In genomic region chr10:89327803-89328441, GRCh38 we compare ENCODE assay signal across 1 cellular context.
TF ChIP-seq lines count a peak whose summit lies in the region.

Gene IFIT3, plus strand, starts transcription at chr10:89327997. Its CDS starts 77 bp downstream, at chr10:89328074.

TF ChIP-seq in HEK293, 187 proteins besides CTCF, POLR2A, EP300 and RAD21 (continued from another document and continues in another):
- TF ChIP-seq ZNF398 (tag by site-specific recombination; IDR thresholded peaks at IDR 0.05) (no peak), ZNF121 (tag by site-specific recombination; IDR thresholded peaks at IDR 0.05) (no peak), ZNF768 (tag by site-specific recombination; IDR thresholded peaks at IDR 0.05) (no peak), PRDM10 (tag by site-specific recombination; IDR thresholded peaks at IDR 0.05) (peak; percentile 49; the same call in 1 of the 2 replicates), ZNF416 (tag by site-specific recombination; IDR thresholded peaks at IDR 0.05) (no peak), ZNF660 (tag by site-specific recombination; IDR thresholded peaks at IDR 0.05) (peak; percentile 21; the same call in 1 of the 2 replicates), ZNF146 (tag by site-specific recombination; IDR thresholded peaks at IDR 0.05) (no peak), ZNF24 (tag by site-specific recombination; IDR thresholded peaks at IDR 0.05) (no peak), ZNF37A (tag by site-specific recombination; IDR thresholded peaks at IDR 0.05) (no peak), ZNF366 (tag by site-specific recombination; conservative IDR thresholded peaks at IDR 0.05) (0 out of 2 replicates have a peak, but pooled peaks have one; percentile 16), ZNF670 (tag by site-specific recombination; IDR thresholded peaks at IDR 0.05; ENCODE audit: low read depth) (no peak), ZNF354C (tag by site-specific recombination; IDR thresholded peaks at IDR 0.05; ENCODE audit: borderline replicate concordance, low read depth) (no peak), ZNF76 (tag by site-specific recombination; IDR thresholded peaks at IDR 0.05; ENCODE audit: borderline replicate concordance, low read depth) (no peak), FEZF1 (tag by site-specific recombination; IDR thresholded peaks at IDR 0.05) (no peak; the same call in 1 of the 2 replicates), SP3 (tag by site-specific recombination; IDR thresholded peaks at IDR 0.05) (no peak), REPIN1 (tag by site-specific recombination; IDR thresholded peaks at IDR 0.05; ENCODE audit: low read depth) (no peak), OSR2 (tag by site-specific recombination; IDR thresholded peaks at IDR 0.05) (no peak), ZNF473 (tag by site-specific recombination; IDR thresholded peaks at IDR 0.05) (no peak), PATZ1 (tag by site-specific recombination; IDR thresholded peaks at IDR 0.05) (peak; percentile 90), ZNF629 (tag by site-specific recombination; IDR thresholded peaks at IDR 0.05) (no peak), ZNF621 (tag by site-specific recombination; IDR thresholded peaks at IDR 0.05) (no peak), BCL6B (tag by site-specific recombination; IDR thresholded peaks at IDR 0.05) (no peak), PRDM6 (tag by site-specific recombination; IDR thresholded peaks at IDR 0.05) (no peak), KLF16 (tag by site-specific recombination; IDR thresholded peaks at IDR 0.05) (no peak), ZNF350 (tag by site-specific recombination; IDR thresholded peaks at IDR 0.05) (no peak), GLIS2 (tag by site-specific recombination; IDR thresholded peaks at IDR 0.05) (peak; percentile 44; the same call in 1 of the 2 replicates), ZNF211 (tag by site-specific recombination; IDR thresholded peaks at IDR 0.05; ENCODE audit: low read depth) (no peak), ZSCAN5A (tag by site-specific recombination; IDR thresholded peaks at IDR 0.05) (no peak), WT1 (tag by site-specific recombination; IDR thresholded peaks at IDR 0.05) (no peak)
- TF ChIP-seq, protein P1, sequence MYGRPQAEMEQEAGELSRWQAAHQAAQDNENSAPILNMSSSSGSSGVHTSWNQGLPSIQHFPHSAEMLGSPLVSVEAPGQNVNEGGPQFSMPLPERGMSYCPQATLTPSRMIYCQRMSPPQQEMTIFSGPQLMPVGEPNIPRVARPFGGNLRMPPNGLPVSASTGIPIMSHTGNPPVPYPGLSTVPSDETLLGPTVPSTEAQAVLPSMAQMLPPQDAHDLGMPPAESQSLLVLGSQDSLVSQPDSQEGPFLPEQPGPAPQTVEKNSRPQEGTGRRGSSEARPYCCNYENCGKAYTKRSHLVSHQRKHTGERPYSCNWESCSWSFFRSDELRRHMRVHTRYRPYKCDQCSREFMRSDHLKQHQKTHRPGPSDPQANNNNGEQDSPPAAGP (tag by site-specific recombination; IDR thresholded peaks at IDR 0.05): no peak
- TF ChIP-seq, protein P2, sequence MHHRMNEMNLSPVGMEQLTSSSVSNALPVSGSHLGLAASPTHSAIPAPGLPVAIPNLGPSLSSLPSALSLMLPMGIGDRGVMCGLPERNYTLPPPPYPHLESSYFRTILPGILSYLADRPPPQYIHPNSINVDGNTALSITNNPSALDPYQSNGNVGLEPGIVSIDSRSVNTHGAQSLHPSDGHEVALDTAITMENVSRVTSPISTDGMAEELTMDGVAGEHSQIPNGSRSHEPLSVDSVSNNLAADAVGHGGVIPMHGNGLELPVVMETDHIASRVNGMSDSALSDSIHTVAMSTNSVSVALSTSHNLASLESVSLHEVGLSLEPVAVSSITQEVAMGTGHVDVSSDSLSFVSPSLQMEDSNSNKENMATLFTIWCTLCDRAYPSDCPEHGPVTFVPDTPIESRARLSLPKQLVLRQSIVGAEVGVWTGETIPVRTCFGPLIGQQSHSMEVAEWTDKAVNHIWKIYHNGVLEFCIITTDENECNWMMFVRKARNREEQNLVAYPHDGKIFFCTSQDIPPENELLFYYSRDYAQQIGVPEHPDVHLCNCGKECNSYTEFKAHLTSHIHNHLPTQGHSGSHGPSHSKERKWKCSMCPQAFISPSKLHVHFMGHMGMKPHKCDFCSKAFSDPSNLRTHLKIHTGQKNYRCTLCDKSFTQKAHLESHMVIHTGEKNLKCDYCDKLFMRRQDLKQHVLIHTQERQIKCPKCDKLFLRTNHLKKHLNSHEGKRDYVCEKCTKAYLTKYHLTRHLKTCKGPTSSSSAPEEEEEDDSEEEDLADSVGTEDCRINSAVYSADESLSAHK (tag by site-specific recombination; IDR thresholded peaks at IDR 0.05): no peak
- TF ChIP-seq, protein P3, sequence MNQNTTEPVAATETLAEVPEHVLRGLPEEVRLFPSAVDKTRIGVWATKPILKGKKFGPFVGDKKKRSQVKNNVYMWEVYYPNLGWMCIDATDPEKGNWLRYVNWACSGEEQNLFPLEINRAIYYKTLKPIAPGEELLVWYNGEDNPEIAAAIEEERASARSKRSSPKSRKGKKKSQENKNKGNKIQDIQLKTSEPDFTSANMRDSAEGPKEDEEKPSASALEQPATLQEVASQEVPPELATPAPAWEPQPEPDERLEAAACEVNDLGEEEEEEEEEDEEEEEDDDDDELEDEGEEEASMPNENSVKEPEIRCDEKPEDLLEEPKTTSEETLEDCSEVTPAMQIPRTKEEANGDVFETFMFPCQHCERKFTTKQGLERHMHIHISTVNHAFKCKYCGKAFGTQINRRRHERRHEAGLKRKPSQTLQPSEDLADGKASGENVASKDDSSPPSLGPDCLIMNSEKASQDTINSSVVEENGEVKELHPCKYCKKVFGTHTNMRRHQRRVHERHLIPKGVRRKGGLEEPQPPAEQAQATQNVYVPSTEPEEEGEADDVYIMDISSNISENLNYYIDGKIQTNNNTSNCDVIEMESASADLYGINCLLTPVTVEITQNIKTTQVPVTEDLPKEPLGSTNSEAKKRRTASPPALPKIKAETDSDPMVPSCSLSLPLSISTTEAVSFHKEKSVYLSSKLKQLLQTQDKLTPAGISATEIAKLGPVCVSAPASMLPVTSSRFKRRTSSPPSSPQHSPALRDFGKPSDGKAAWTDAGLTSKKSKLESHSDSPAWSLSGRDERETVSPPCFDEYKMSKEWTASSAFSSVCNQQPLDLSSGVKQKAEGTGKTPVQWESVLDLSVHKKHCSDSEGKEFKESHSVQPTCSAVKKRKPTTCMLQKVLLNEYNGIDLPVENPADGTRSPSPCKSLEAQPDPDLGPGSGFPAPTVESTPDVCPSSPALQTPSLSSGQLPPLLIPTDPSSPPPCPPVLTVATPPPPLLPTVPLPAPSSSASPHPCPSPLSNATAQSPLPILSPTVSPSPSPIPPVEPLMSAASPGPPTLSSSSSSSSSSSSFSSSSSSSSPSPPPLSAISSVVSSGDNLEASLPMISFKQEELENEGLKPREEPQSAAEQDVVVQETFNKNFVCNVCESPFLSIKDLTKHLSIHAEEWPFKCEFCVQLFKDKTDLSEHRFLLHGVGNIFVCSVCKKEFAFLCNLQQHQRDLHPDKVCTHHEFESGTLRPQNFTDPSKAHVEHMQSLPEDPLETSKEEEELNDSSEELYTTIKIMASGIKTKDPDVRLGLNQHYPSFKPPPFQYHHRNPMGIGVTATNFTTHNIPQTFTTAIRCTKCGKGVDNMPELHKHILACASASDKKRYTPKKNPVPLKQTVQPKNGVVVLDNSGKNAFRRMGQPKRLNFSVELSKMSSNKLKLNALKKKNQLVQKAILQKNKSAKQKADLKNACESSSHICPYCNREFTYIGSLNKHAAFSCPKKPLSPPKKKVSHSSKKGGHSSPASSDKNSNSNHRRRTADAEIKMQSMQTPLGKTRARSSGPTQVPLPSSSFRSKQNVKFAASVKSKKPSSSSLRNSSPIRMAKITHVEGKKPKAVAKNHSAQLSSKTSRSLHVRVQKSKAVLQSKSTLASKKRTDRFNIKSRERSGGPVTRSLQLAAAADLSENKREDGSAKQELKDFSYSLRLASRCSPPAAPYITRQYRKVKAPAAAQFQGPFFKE (tag by site-specific recombination; IDR thresholded peaks at IDR 0.05; ENCODE audit: borderline replicate concordance): no peak
- TF ChIP-seq, protein P4, sequence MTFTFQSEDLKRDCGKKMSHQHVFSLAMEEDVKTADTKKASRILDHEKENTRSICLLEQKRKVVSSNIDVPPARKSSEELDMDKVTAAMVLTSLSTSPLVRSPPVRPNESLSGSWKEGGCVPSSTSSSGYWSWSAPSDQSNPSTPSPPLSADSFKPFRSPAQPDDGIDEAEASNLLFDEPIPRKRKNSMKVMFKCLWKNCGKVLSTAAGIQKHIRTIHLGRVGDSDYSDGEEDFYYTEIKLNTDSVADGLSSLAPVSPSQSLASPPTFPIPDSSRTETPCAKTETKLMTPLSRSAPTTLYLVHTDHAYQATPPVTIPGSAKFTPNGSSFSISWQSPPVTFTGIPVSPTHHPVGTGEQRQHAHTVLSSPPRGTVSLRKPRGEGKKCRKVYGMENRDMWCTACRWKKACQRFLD (tag by site-specific recombination; IDR thresholded peaks at IDR 0.05): no peak
